1 cellular context compared by ENCODE assay signal in genomic region chr6:16420715-16421461, GRCh38.
TF ChIP-seq lines count a peak whose summit lies in the region.

No MANE protein-coding gene starts in this region.

TF ChIP-seq in GM12878, 131 proteins besides CTCF, POLR2A, EP300 and RAD21 (continued from another document and continues in another):
- peak; percentile 31; the same call in 1 of the 2 replicates for TF ChIP-seq HDGF (IDR thresholded peaks at IDR 0.05)
- no peak for TF ChIP-seq IRF5 (IDR thresholded peaks at IDR 0.05; ENCODE audit: borderline replicate concordance)
- peak; percentile 63; the same call in 1 of the 2 replicates for TF ChIP-seq MTA3 (IDR thresholded peaks at IDR 0.05; ENCODE audit: borderline replicate concordance, low read length)
- TF ChIP-seq ZBTB4 (CRISPR knock-in tag; IDR thresholded peaks at IDR 0.05) = no peak
- peak; percentile 78 for TF ChIP-seq BCL11A (IDR thresholded peaks at IDR 0.05; ENCODE audit: low read depth, low read length)
- TF ChIP-seq POLR2AphosphoS5 (IDR thresholded peaks at IDR 0.05; ENCODE audit: low read length) = 0 out of 2 replicates have a peak, but pooled peaks have one; percentile 37
- TF ChIP-seq ZNF24 (IDR thresholded peaks at IDR 0.05) = 0 out of 2 replicates have a peak, but pooled peaks have one; percentile 49
- TF ChIP-seq SIX5 (IDR thresholded peaks at IDR 0.05; ENCODE audit: low read depth, low read length, severe bottlenecking) = no peak
- peak; percentile 96 for TF ChIP-seq JUNB (IDR thresholded peaks at IDR 0.05)
- TF ChIP-seq ZBTB40 (IDR thresholded peaks at IDR 0.05; ENCODE audit: borderline replicate concordance) = no peak
- peak; percentile 85 for TF ChIP-seq CBX5 (IDR thresholded peaks at IDR 0.05; ENCODE audit: low read depth)
- TF ChIP-seq ZNF207 (IDR thresholded peaks at IDR 0.05; ENCODE audit: borderline replicate concordance) = peak; percentile 61; the same call in 1 of the 2 replicates
- TF ChIP-seq ZNF217 (IDR thresholded peaks at IDR 0.05) = no peak; the same call in 1 of the 2 replicates
- peak; percentile 67 for TF ChIP-seq KLF5 (IDR thresholded peaks at IDR 0.05; ENCODE audit: partially characterized antibody)
- TF ChIP-seq CUX1 (IDR thresholded peaks at IDR 0.05; ENCODE audit: insufficient replicate concordance, low read depth, low read length) = peak; percentile 93
- peak; percentile 68; the same call in 1 of the 2 replicates for TF ChIP-seq TCF12 (IDR thresholded peaks at IDR 0.05; ENCODE audit: low read depth, low read length)
- TF ChIP-seq CREM (IDR thresholded peaks at IDR 0.05; ENCODE audit: low read depth) = peak; percentile 86
- TF ChIP-seq ATF7 (IDR thresholded peaks at IDR 0.05; ENCODE audit: low read depth) = peak; percentile 96
- TF ChIP-seq PML (IDR thresholded peaks at IDR 0.05; ENCODE audit: low read length) = peak; percentile 86
- TF ChIP-seq SMAD1 (IDR thresholded peaks at IDR 0.05; ENCODE audit: low read depth, partially characterized antibody) = peak; percentile 57
- no peak for TF ChIP-seq NR2C1 (IDR thresholded peaks at IDR 0.05)
- peak; percentile 84 for TF ChIP-seq MLLT1 (IDR thresholded peaks at IDR 0.05)
- peak; percentile 75 for TF ChIP-seq CREB1 (IDR thresholded peaks at IDR 0.05; ENCODE audit: low read depth)
- peak; percentile 65 for TF ChIP-seq ZNF687 (IDR thresholded peaks at IDR 0.05)
- no peak for TF ChIP-seq CEBPZ (IDR thresholded peaks at IDR 0.05; ENCODE audit: low read depth, low read length)
- TF ChIP-seq RCOR1 (conservative IDR thresholded peaks at IDR 0.05; ENCODE audit: low read depth, low read length) = no peak
- TF ChIP-seq HSF1 (IDR thresholded peaks at IDR 0.05; ENCODE audit: low read depth, low read length) = no peak
- no peak for TF ChIP-seq SMARCA5 (IDR thresholded peaks at IDR 0.05)
- TF ChIP-seq TCF3 (IDR thresholded peaks at IDR 0.05; ENCODE audit: borderline replicate concordance, insufficient read depth, low read depth, low read length) = 0 out of 2 replicates have a peak, but pooled peaks have one; percentile 50
- TF ChIP-seq YBX1 (IDR thresholded peaks at IDR 0.05) = no peak
